14 cellular contexts compared by ENCODE assay signal in genomic region chr22:50613291-50613981, GRCh38. TPM values are rescaled to one million over a fixed set of nuclear protein-coding genes. Genes with fewer than 3 reads are reported as not detected.
DNase-seq lines count a peak whose midpoint lies in the region; ATAC-seq and TF ChIP-seq lines count a peak whose summit lies in the region.
"Had no signal": no experiment of that assay in that cellular context is flagged by ENCODE, and none has a peak within 500 bp of the region (broad histone marks: within the 10 kb centered on the region; RNA-seq: fewer than 3 reads in every experiment).

No MANE protein-coding gene starts in this region.

- H3K36me3 ChIP-seq in prostate gland: no peaks in the 10 kb centered on the region
- H3K36me3 ChIP-seq: vagina had no signal

- no peaks in the 10 kb centered on the region for H4K20me1 ChIP-seq in H9 (ENCODE audit: control insufficient read depth, insufficient read depth, insufficient read length)

- no peak overlapping the region for H4K8ac ChIP-seq in H9 (replicated peaks; ENCODE audit: insufficient read length, low read depth, low read length)

- H3K79me1 ChIP-seq in H9 (ENCODE audit: insufficient read depth, low read depth, low read length, poor library complexity, severe bottlenecking): no peaks in the 10 kb centered on the region

- H2AFZ ChIP-seq in H9 (ENCODE audit: low read length): no peak overlapping the region

- H2BK120ac ChIP-seq in H9 (ENCODE audit: low read depth, low read length, poor library complexity, severe bottlenecking): no peak overlapping the region

- WGBS in H9 (ENCODE audit: extremely low coverage, insufficient read length, low lambda C conversion rate): no CpG with 5 or more reads among the region's 22 CpGs
- 64% methylated on average over 22 of the region's 22 CpGs for WGBS in prostate gland

- H2AK5ac ChIP-seq in H9 (ENCODE audit: insufficient read length, low read length): no peak overlapping the region

- peak overlapping the region in 1 of 2 experiments; percentile 4; a peak in 1 of 5 replicates for H3K4me3 Mint-ChIP-seq in H9
- H3K4me3 Mint-ChIP-seq: activated B cell treated with CpG ODN at 0.5 μM for 24 hours had no signal

- H3K27me3 Mint-ChIP-seq in H9 (ENCODE audit: low read depth): peaks cover 31% of the 10 kb centered on the region

- no peak overlapping the region for H3T11ph ChIP-seq in H9 (ENCODE audit: low read length)

- H3K4me2 ChIP-seq in H9 (ENCODE audit: insufficient read depth, insufficient read length, low read length): no peak overlapping the region

- no peak overlapping the region for H2BK5ac ChIP-seq in H9 (ENCODE audit: insufficient read length, low read length)

- H3K27me3 ChIP-seq in H9 (ENCODE audit: insufficient read depth, low read length): no peaks in the 10 kb centered on the region
- H3K27me3 ChIP-seq in prostate gland (replicated peaks; ENCODE audit: insufficient read depth): no peaks in the 10 kb centered on the region
- H3K27me3 ChIP-seq: vagina had no signal

- H3K4me1 ChIP-seq in H9 (ENCODE audit: insufficient read depth, low read length): peaks cover 3% of the 10 kb centered on the region; the same call in 1 of the 2 replicates
- H3K4me1 ChIP-seq in prostate gland (replicated peaks): no peaks in the 10 kb centered on the region
- H3K4me1 ChIP-seq: vagina had no signal

- H3K27ac Mint-ChIP-seq in H9: no peak overlapping the region
- H3K27ac Mint-ChIP-seq: activated B cell treated with CpG ODN at 0.5 μM for 24 hours had no signal

- H4K91ac ChIP-seq in H9 (ENCODE audit: insufficient read length, low read depth, low read length): no peak overlapping the region

- no peak overlapping the region for H2BK12ac ChIP-seq in H9 (ENCODE audit: insufficient read length, low read depth, low read length)

- no peak overlapping the region for H4K5ac ChIP-seq in H9 (ENCODE audit: insufficient read length, low read depth, low read length)

- H3K4me1 Mint-ChIP-seq in H9: peaks cover 10 to 16% of the 10 kb centered on the region in 2 experiments
- H3K4me1 Mint-ChIP-seq: activated B cell treated with CpG ODN at 0.5 μM for 24 hours had no signal

- no peak overlapping the region for H3K56ac ChIP-seq in H9 (ENCODE audit: insufficient read length, low read depth, low read length)

- H3K27ac ChIP-seq in H9 (ENCODE audit: insufficient read length, low read depth, low read length): no peak overlapping the region
- H3K27ac ChIP-seq in prostate gland: no peak overlapping the region
- H3K27ac ChIP-seq: RWPE1, vagina had no signal

- H3K23ac ChIP-seq in H9 (ENCODE audit: insufficient read length, low read depth, low read length): no peak overlapping the region

- H3K4ac ChIP-seq in H9 (ENCODE audit: low read depth, low read length): no peak overlapping the region

- H3K18ac ChIP-seq in H9 (ENCODE audit: insufficient read length, low read depth, low read length): no peak overlapping the region

- H3K9me3 Mint-ChIP-seq in H9: peaks cover 0 to 3% of the 10 kb centered on the region in 2 experiments; a peak in 1 of 5 replicates
- H3K9me3 Mint-ChIP-seq: activated B cell treated with CpG ODN at 0.5 μM for 24 hours had no signal

- H3K23me2 ChIP-seq in H9 (ENCODE audit: insufficient read length, low read depth, low read length, poor library complexity, severe bottlenecking): peaks cover 5% of the 10 kb centered on the region

- H3K14ac ChIP-seq in H9 (ENCODE audit: insufficient read depth, low read length): no peak overlapping the region; the same call in 1 of the 2 replicates

- H2BK20ac ChIP-seq in H9 (ENCODE audit: low read depth, low read length, poor library complexity, severe bottlenecking): no peak overlapping the region

- DNase-seq in H9: peak; percentile 74
- DNase-seq in NCI-H774 (lab: John Stamatoyannopoulos, UW): peak; percentile 40
- peak; percentile 19 for DNase-seq in fibroblast of the aortic adventitia (ENCODE audit: low read depth)
- peak; percentile 49 for DNase-seq in prostate gland (ENCODE audit: low spot score)
- DNase-seq in hypothalamus (lab: John Stamatoyannopoulos, UW): no peak
- DNase-seq: activated B cell treated with CpG ODN at 0.5 μM for 24 hours; activated gamma-delta T cell; DND-41; effector CD4-positive, alpha-beta T cell had no signal

- TF ChIP-seq CTCF in H9 (conservative IDR thresholded peaks at IDR 0.05) (0 out of 3 replicates have a peak, but pooled peaks have one; percentile 29), fibroblast of the aortic adventitia (IDR thresholded peaks at IDR 0.05; ENCODE audit: insufficient read depth, low read length) (no peak), prostate gland (IDR thresholded peaks at IDR 0.05) (no peak)

- H3K9ac ChIP-seq in H9 (ENCODE audit: extremely low read depth, insufficient read length, low read length): no peak overlapping the region

- H2BK15ac ChIP-seq in H9 (ENCODE audit: low read depth, low read length): no peak overlapping the region

- no peak overlapping the region for H3K4me3 ChIP-seq in fibroblast of the aortic adventitia (ENCODE audit: low read depth, low read length)
- H3K4me3 ChIP-seq in prostate gland: no peak overlapping the region
- H3K4me3 ChIP-seq: vagina had no signal

- no peak for TF ChIP-seq POLR2A in prostate gland (IDR thresholded peaks at IDR 0.05)

- no peaks in the 10 kb centered on the region for H3K79me2 ChIP-seq in H9 (ENCODE audit: insufficient read depth, low read length)

- H3K36me3 Mint-ChIP-seq in H9 (ENCODE audit: insufficient read depth in 1 of 3, low read depth in 3 of 3): no peaks in the 10 kb centered on the region; a peak in 2 of 7 replicates

- H3K9me3 ChIP-seq in H9 (ENCODE audit: control insufficient read depth, low read depth, low read length) (no peaks in the 10 kb centered on the region), prostate gland (no peaks in the 10 kb centered on the region)
- H3K9me3 ChIP-seq: vagina had no signal

- no peak for ATAC-seq in GM21825 (IDR thresholded peaks at IDR 0.05; ENCODE audit: unreplicated experiment)
- ATAC-seq in HG02588 (IDR thresholded peaks at IDR 0.05; ENCODE audit: unreplicated experiment): no peak

- intact Hi-C loops in prostate gland (cut with DNase I): no loop called here

RNA-seq across cellular contexts. Expression of gene MAPK8IP2, which starts 12.8 kb away (rescaled TPM):
- total RNA-seq in H9 (2021) (5.7 and 5.9 TPM in 2 replicates), fibroblast of the aortic adventitia (ENCODE audit: low replicate concordance) (0.27 and 1.1 TPM in 2 replicates), prostate gland (10 to 100 TPM in 1 of 2 donors, 1 to 10 TPM in 1; 5.1 to 23.6 TPM)

RNA-seq across cellular contexts. Expression of gene ARSA, which starts 14.5 kb away (rescaled TPM):
- 10.3 and 11.0 TPM in 2 replicates for total RNA-seq in H9 (2021)
- 21.9 and 30.3 TPM in 2 replicates for total RNA-seq in fibroblast of the aortic adventitia (ENCODE audit: low replicate concordance)
- total RNA-seq in prostate gland: 10 to 100 TPM; 60.7 to 81.7 TPM

RNA-seq across cellular contexts. Expression of gene CHKB, which starts 30.8 kb away (rescaled TPM):
- total RNA-seq in H9 (2021): 64.1 and 64.9 TPM in 2 replicates
- 20.2 and 27.5 TPM in 2 replicates for total RNA-seq in fibroblast of the aortic adventitia (ENCODE audit: low replicate concordance)
- total RNA-seq in prostate gland: 100 to 1,000 TPM in 1 of 2 donors, 10 to 100 TPM in 1; 52.1 to 112 TPM

RNA-seq across cellular contexts. Expression of gene CPT1B, which starts 35.2 kb away (rescaled TPM):
- total RNA-seq in H9 (2021) (65.7 and 68.3 TPM in 2 replicates), fibroblast of the aortic adventitia (ENCODE audit: low replicate concordance) (1.1 TPM in 1 of 2 replicates, not detected in the other), prostate gland (10 to 100 TPM; 13.1 to 31.4 TPM)

RNA-seq across cellular contexts. Expression of gene SYCE3, which starts 50.7 kb away (rescaled TPM):
- total RNA-seq in H9 (2021): 0.85 and 0.97 TPM in 2 replicates
- not detected in 2 replicates for total RNA-seq in fibroblast of the aortic adventitia (ENCODE audit: low replicate concordance)
- total RNA-seq in prostate gland: 10 to 100 TPM in 1 of 2 donors, not detected in 1; 10.2 TPM
- total RNA-seq: activated B cell treated with CpG ODN at 0.5 μM for 24 hours, omental fat pad, vagina had no signal

Comparison
In these comparisons a context has a peak if more than half of its experiments do, and no peak if none do; other contexts are left out.
1. DNase-seq: peak in H9 (single experiment), NCI-H774 (single experiment), fibroblast of the aortic adventitia (single experiment) and prostate gland (single experiment); none in hypothalamus (0 of 51).